1 cellular context compared by ENCODE assay signal in the genomic region with DNA sequence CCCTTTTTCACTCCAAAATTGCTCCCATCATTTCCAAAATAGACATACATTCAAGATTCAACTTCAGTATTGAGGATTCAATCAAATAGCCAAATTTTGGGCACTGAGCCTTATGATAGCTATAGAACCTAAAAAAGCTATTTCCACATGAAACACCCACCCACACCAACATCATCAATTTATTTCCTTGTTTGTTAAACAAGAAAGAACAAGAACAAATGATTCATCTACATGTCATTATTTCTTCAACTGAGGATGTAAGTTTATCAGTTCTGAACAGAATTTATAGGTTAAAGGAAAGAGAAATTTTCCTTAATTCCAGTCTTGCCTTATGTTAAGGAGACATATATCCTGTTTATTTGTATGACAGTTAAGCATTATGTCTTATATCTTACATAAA.
TF ChIP-seq lines count a peak whose summit lies in the region.

No MANE protein-coding gene starts in this region.

TF ChIP-seq in GM23338, 12 proteins besides CTCF, POLR2A, EP300 and RAD21:
- TF ChIP-seq, protein P1, sequence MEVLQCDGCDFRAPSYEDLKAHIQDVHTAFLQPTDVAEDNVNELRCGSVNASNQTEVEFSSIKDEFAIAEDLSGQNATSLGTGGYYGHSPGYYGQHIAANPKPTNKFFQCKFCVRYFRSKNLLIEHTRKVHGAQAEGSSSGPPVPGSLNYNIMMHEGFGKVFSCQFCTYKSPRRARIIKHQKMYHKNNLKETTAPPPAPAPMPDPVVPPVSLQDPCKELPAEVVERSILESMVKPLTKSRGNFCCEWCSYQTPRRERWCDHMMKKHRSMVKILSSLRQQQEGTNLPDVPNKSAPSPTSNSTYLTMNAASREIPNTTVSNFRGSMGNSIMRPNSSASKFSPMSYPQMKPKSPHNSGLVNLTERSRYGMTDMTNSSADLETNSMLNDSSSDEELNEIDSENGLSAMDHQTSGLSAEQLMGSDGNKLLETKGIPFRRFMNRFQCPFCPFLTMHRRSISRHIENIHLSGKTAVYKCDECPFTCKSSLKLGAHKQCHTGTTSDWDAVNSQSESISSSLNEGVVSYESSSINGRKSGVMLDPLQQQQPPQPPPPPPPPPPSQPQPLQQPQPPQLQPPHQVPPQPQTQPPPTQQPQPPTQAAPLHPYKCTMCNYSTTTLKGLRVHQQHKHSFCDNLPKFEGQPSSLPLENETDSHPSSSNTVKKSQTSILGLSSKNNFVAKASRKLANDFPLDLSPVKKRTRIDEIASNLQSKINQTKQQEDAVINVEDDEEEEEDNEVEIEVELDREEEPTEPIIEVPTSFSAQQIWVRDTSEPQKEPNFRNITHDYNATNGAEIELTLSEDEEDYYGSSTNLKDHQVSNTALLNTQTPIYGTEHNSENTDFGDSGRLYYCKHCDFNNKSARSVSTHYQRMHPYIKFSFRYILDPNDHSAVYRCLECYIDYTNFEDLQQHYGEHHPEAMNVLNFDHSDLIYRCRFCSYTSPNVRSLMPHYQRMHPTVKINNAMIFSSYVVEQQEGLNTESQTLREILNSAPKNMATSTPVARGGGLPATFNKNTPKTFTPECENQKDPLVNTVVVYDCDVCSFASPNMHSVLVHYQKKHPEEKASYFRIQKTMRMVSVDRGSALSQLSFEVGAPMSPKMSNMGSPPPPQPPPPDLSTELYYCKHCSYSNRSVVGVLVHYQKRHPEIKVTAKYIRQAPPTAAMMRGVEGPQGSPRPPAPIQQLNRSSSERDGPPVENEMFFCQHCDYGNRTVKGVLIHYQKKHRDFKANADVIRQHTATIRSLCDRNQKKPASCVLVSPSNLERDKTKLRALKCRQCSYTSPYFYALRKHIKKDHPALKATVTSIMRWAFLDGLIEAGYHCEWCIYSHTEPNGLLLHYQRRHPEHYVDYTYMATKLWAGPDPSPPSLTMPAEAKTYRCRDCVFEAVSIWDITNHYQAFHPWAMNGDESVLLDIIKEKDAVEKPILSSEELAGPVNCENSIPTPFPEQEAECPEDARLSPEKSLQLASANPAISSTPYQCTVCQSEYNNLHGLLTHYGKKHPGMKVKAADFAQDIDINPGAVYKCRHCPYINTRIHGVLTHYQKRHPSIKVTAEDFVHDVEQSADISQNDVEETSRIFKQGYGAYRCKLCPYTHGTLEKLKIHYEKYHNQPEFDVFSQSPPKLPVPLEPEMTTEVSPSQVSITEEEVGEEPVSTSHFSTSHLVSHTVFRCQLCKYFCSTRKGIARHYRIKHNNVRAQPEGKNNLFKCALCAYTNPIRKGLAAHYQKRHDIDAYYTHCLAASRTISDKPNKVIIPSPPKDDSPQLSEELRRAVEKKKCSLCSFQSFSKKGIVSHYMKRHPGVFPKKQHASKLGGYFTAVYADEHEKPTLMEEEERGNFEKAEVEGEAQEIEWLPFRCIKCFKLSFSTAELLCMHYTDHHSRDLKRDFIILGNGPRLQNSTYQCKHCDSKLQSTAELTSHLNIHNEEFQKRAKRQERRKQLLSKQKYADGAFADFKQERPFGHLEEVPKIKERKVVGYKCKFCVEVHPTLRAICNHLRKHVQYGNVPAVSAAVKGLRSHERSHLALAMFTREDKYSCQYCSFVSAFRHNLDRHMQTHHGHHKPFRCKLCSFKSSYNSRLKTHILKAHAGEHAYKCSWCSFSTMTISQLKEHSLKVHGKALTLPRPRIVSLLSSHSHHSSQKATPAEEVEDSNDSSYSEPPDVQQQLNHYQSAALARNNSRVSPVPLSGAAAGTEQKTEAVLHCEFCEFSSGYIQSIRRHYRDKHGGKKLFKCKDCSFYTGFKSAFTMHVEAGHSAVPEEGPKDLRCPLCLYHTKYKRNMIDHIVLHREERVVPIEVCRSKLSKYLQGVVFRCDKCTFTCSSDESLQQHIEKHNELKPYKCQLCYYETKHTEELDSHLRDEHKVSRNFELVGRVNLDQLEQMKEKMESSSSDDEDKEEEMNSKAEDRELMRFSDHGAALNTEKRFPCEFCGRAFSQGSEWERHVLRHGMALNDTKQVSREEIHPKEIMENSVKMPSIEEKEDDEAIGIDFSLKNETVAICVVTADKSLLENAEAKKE (CRISPR knock-in tag; IDR thresholded peaks at IDR 0.05), result no peak
- TF ChIP-seq JUNB (IDR thresholded peaks at IDR 0.05; ENCODE audit: unreplicated experiment), result no peak
- TF ChIP-seq, protein P2, sequence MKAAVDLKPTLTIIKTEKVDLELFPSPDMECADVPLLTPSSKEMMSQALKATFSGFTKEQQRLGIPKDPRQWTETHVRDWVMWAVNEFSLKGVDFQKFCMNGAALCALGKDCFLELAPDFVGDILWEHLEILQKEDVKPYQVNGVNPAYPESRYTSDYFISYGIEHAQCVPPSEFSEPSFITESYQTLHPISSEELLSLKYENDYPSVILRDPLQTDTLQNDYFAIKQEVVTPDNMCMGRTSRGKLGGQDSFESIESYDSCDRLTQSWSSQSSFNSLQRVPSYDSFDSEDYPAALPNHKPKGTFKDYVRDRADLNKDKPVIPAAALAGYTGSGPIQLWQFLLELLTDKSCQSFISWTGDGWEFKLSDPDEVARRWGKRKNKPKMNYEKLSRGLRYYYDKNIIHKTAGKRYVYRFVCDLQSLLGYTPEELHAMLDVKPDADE (IDR thresholded peaks at IDR 0.05), result no peak
- no peak for TF ChIP-seq CREB1 (CRISPR knock-in tag; IDR thresholded peaks at IDR 0.05; ENCODE audit: low read depth)
- TF ChIP-seq, protein P3, sequence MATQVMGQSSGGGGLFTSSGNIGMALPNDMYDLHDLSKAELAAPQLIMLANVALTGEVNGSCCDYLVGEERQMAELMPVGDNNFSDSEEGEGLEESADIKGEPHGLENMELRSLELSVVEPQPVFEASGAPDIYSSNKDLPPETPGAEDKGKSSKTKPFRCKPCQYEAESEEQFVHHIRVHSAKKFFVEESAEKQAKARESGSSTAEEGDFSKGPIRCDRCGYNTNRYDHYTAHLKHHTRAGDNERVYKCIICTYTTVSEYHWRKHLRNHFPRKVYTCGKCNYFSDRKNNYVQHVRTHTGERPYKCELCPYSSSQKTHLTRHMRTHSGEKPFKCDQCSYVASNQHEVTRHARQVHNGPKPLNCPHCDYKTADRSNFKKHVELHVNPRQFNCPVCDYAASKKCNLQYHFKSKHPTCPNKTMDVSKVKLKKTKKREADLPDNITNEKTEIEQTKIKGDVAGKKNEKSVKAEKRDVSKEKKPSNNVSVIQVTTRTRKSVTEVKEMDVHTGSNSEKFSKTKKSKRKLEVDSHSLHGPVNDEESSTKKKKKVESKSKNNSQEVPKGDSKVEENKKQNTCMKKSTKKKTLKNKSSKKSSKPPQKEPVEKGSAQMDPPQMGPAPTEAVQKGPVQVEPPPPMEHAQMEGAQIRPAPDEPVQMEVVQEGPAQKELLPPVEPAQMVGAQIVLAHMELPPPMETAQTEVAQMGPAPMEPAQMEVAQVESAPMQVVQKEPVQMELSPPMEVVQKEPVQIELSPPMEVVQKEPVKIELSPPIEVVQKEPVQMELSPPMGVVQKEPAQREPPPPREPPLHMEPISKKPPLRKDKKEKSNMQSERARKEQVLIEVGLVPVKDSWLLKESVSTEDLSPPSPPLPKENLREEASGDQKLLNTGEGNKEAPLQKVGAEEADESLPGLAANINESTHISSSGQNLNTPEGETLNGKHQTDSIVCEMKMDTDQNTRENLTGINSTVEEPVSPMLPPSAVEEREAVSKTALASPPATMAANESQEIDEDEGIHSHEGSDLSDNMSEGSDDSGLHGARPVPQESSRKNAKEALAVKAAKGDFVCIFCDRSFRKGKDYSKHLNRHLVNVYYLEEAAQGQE (IDR thresholded peaks at IDR 0.05; ENCODE audit: unreplicated experiment), result no peak
- no peak for TF ChIP-seq EZH2phosphoT487 (IDR thresholded peaks at IDR 0.05; ENCODE audit: unreplicated experiment)
- no peak for TF ChIP-seq POLR2AphosphoS5 (IDR thresholded peaks at IDR 0.05; ENCODE audit: low read depth)
- no peak for TF ChIP-seq ZNF331 (CRISPR knock-in tag; IDR thresholded peaks at IDR 0.05; ENCODE audit: low read depth)
- TF ChIP-seq EZH2 (IDR thresholded peaks at IDR 0.05; ENCODE audit: low read depth, unreplicated experiment), result no peak
- no peak for TF ChIP-seq NANOG (IDR thresholded peaks at IDR 0.05; ENCODE audit: borderline replicate concordance)
- TF ChIP-seq STAT1 (IDR thresholded peaks at IDR 0.05; ENCODE audit: unreplicated experiment), result no peak
- no peak for TF ChIP-seq ZNF114 (CRISPR knock-in tag; IDR thresholded peaks at IDR 0.05)
